In the genomic region with DNA sequence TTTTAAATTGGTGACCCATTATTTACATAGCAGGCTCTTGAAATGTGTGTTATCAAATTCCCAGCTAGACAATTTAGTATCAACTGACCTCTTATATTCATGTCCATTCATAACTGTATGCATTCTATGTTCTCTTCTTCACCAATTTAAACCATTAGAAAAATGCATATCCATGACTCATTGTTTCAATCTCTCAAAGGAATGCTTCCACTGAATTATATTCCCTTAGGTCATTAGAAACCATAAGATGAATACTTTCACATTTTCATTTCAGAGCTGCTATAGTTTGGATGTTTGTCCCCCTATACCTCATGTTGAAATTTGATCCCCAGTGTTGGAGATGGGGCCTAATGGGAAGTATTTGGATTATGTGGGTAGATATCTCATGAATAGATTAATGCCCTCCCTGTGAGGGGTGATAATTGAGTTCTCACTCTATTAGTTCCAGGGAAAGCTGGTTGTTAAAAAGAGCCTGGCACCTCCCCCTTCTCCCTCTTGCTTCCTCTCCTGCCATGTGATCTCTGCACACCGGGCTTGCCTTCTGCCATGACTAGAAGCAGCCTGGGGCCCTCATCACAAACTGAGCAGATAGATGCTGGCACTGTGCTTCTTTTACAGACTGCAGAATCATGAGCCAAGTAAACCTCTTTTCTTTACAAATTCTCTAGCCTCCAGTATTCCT, we compare ENCODE assay signal across 16 cellular contexts. TPM values are rescaled to one million over a fixed set of nuclear protein-coding genes. Genes with fewer than 3 reads are reported as not detected.
DNase-seq lines count a peak whose midpoint lies in the region; ATAC-seq and TF ChIP-seq lines count a peak whose summit lies in the region.
"Had no signal": no experiment of that assay in that cellular context is flagged by ENCODE, and none has a peak within 500 bp of the region (broad histone marks: within the 10 kb centered on the region; RNA-seq: fewer than 3 reads in every experiment).

No MANE protein-coding gene starts in this region.

- CTCF ChIA-PET in RWPE1 (lab: Yijun Ruan, JAX), result no interaction called here

- ATAC-seq in HG02623 (IDR thresholded peaks at IDR 0.05; ENCODE audit: unreplicated experiment), result no peak

- H3K36me3 ChIP-seq in tibial nerve, result peaks cover 0 to 64% (median 3%) of the 10 kb centered on the region in 3 donors

- no peak for TF ChIP-seq POLR2A in tibial nerve (IDR thresholded peaks at IDR 0.05)

- no peak for TF ChIP-seq EP300 in tibial nerve (IDR thresholded peaks at IDR 0.05)

- WGBS in tibial nerve, 2 donors, result 28 to 47% methylated on average over 1 of the region's 1 CpG

- H3K9me3 ChIP-seq in tibial nerve, result no peaks in the 10 kb centered on the region
- H3K9me3 ChIP-seq: upper lobe of left lung had no signal

- H3K27ac ChIP-seq in RWPE1 (no peak overlapping the region), tibial nerve (no peak overlapping the region)
- H3K27ac ChIP-seq: 22Rv1, upper lobe of left lung had no signal

- DNase-seq in DMS 273 (lab: John Stamatoyannopoulos, UW; ENCODE audit: unreplicated experiment) (peak; percentile 25), DMS 273 treated with DMSO at 0.1 percent for 48 hours (lab: John Stamatoyannopoulos, UW) (no peak), RWPE1 (ENCODE audit: low spot score) (peak; percentile 24), choroid plexus epithelial cell (ENCODE audit: low read depth) (peak; percentile 66), pons (ENCODE audit: low spot score) (peak; percentile 15), tibial nerve (ENCODE audit: low spot score in 2 of 2) (no peak), midbrain (lab: John Stamatoyannopoulos, UW) (no peak)
- DNase-seq: activated CD4-positive, alpha-beta T cell treated with anti-CD3 and anti-CD28 coated beads for 1 hour; activated T-cell treated with anti-CD3 and anti-CD28 coated beads, Interleukin-2, amount 50 U/mL, for 24 hours; amniotic stem cell; COR-L47; NK-92 treated with Interleukin-12 subunit alpha and Interleukin-12 subunit beta, amount 100 ng/mL, for 24 hours; upper lobe of left lung had no signal

- no peaks in the 10 kb centered on the region for H3K27me3 ChIP-seq in tibial nerve
- H3K27me3 ChIP-seq: upper lobe of left lung had no signal

- POLR2A ChIA-PET in RWPE1 (lab: Yijun Ruan, JAX; ENCODE audit: low non-redundant PET), result no interaction called here

- no peak overlapping the region for H3K4me3 ChIP-seq in choroid plexus epithelial cell (ENCODE audit: low read depth, low read length)
- H3K4me3 ChIP-seq in tibial nerve, result no peak overlapping the region
- H3K4me3 ChIP-seq: lung, upper lobe of left lung had no signal

- no peak for TF ChIP-seq CTCF in RWPE1 (conservative IDR thresholded peaks at IDR 0.05; ENCODE audit: low read depth)
- TF ChIP-seq CTCF in choroid plexus epithelial cell (conservative IDR thresholded peaks at IDR 0.05; ENCODE audit: low read depth, low read length), result no peak
- no peak for TF ChIP-seq CTCF in tibial nerve (IDR thresholded peaks at IDR 0.05)

- H3K4me1 ChIP-seq in tibial nerve, result no peaks in the 10 kb centered on the region
- H3K4me1 ChIP-seq: upper lobe of left lung had no signal

RNA-seq across cellular contexts. Expression of a gene that starts 35.7 kb away (rescaled TPM):
- 10 to 100 TPM; 12.0 to 23.7 (median 16.1) TPM for total RNA-seq in tibial nerve

Comparison
In these comparisons a context has a peak if more than half of its experiments do, and no peak if none do; other contexts are left out.
1. DNase-seq: peak in DMS 273 (single experiment), RWPE1 (single experiment), choroid plexus epithelial cell (single experiment) and pons (single experiment); none in DMS 273 treated with DMSO at 0.1 percent for 48 hours (single experiment), tibial nerve (0 of 2) and midbrain (single experiment).